In the genomic region with DNA sequence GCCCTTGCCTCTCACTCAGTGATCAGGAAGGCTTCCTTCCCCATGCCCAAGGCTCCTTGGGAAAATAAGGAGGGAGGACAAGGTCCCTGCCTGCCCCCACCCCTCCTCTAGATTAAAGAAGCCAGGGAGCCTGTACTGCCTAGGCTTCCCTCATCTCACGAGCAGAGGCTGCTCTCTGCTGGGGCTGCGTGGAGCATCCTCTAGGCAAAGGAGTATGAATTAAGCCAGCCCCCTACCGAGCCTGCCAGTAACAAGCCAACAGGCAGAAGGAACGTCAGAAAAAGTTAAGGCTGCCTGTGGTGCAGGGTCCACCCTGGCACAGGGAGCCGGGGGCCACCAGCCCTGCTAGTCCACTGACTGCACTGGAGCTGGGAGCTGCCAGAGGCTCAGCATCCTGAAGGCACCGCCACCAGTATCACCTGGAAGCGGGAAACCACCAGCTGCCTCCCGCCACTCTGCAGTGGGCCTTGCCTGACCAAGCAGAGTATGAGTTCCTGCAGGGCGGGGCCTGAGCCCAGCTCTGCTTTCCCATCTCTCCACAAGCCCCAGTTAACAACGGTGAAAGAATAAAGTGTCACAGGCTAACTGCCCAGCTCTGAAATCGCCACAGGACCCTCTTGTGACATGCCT, we compare ENCODE assay signal across 12 cellular contexts. TPM values are rescaled to one million over a fixed set of nuclear protein-coding genes. Genes with fewer than 3 reads are reported as not detected.
DNase-seq lines count a peak whose midpoint lies in the region; ATAC-seq and TF ChIP-seq lines count a peak whose summit lies in the region.
"Had no signal": no experiment of that assay in that cellular context is flagged by ENCODE, and none has a peak within 500 bp of the region (broad histone marks: within the 10 kb centered on the region; RNA-seq: fewer than 3 reads in every experiment).

No MANE protein-coding gene starts in this region.

- CTCF ChIA-PET in WTC11 (lab: Charles Lee): interaction anchor here (0.6 to 5.7 kb wide), 5 partner anchors 24 to 205 kb away, joined by 3 to 41 read pairs (median 4); partner anchors contain the start of genes EHD2 and KPTN

- 78 to 80% methylated on average over 11 of the region's 11 CpGs for WGBS in lung, 2 donors

- no peaks in the 10 kb centered on the region for H3K9me3 Mint-ChIP-seq in WTC11

- DNase-seq in cardiac muscle cell (ENCODE audit: low read depth in 1 of 2, low spot score in 1 of 2) (no peak), Right ventricle myocardium inferior (ENCODE audit: missing footprints) (no peak), WTC11 (ENCODE audit: low spot score) (no peak), lung (ENCODE audit: low spot score) (no peak), lower lobe of right lung (no peak), globus pallidus (ENCODE audit: low spot score) (no peak)
- DNase-seq in stimulated activated CD4-positive, alpha-beta T cell treated with anti-CD3 and anti-CD28 coated beads, Interleukin-4, amount 100 ng/mL, for 24 hours: no peak
- DNase-seq: dermis blood vessel endothelial cell; GOT3; naive thymus-derived CD4-positive, alpha-beta T cell; NCI-H510A treated with DMSO at 0.1 percent for 48 hours had no signal

- no peaks in the 10 kb centered on the region for H3K4me1 ChIP-seq in cardiac muscle cell (ENCODE audit: low read depth)
- H3K4me1 ChIP-seq in lung (ENCODE audit: control insufficient read depth in 2 of 2, insufficient read depth in 2 of 2, low read length in 2 of 2): peaks cover 38 to 49% of the 10 kb centered on the region in 2 donors
- H3K4me1 ChIP-seq in lower lobe of right lung: peaks cover 70% of the 10 kb centered on the region

- peaks cover 6% of the 10 kb centered on the region for H3K4me1 Mint-ChIP-seq in WTC11

- no peaks in the 10 kb centered on the region for H3K27me3 ChIP-seq in cardiac muscle cell
- H3K27me3 ChIP-seq in lung (ENCODE audit: control insufficient read depth, insufficient read depth): no peaks in the 10 kb centered on the region
- no peaks in the 10 kb centered on the region for H3K27me3 ChIP-seq in lower lobe of right lung (ENCODE audit: low read depth)

- no peak overlapping the region for H3K4me3 Mint-ChIP-seq in WTC11
- H3K4me3 Mint-ChIP-seq: naive thymus-derived CD4-positive, alpha-beta T cell had no signal

- POLR2A ChIA-PET in WTC11 (lab: Charles Lee): no interaction called here

- no peak for ATAC-seq in Right ventricle myocardium inferior
- peak; percentile 61 for ATAC-seq in WTC11
- no peak for ATAC-seq in lung (ENCODE audit: insufficient read depth, low FRiP score)
- no peak for ATAC-seq in lower lobe of right lung
- ATAC-seq: naive thymus-derived CD4-positive, alpha-beta T cell had no signal

- H3K36me3 Mint-ChIP-seq in WTC11: no peaks in the 10 kb centered on the region

- H3K27ac Mint-ChIP-seq in WTC11: no peak overlapping the region

- H3K27ac ChIP-seq in cardiac muscle cell (peak overlapping the region; percentile 80), lung (ENCODE audit: low read depth in 1 of 2, low read length in 1 of 2) (peak overlapping the region; percentile 4 to 16), temporal lobe (ENCODE audit: low read depth, low read length) (peak overlapping the region; percentile 22), lower lobe of right lung (no peak overlapping the region)

- H3K27me3 Mint-ChIP-seq in WTC11 (ENCODE audit: low read depth): no peaks in the 10 kb centered on the region
- H3K27me3 Mint-ChIP-seq: naive thymus-derived CD4-positive, alpha-beta T cell had no signal

- no peak for TF ChIP-seq CTCF in cardiac muscle cell (IDR thresholded peaks at IDR 0.05; ENCODE audit: low read depth, low read length)
- no peak for TF ChIP-seq CTCF in WTC11 (IDR thresholded peaks at IDR 0.05)
- no peak for TF ChIP-seq CTCF in lung (IDR thresholded peaks at IDR 0.05; ENCODE audit: control extremely low read depth, extremely low read depth)
- TF ChIP-seq CTCF in lower lobe of right lung (IDR thresholded peaks at IDR 0.05): no peak

- intact Hi-C loops in Right ventricle myocardium inferior (cut with DNase I) (no loop called here), lower lobe of right lung (cut with DNase I) (no loop called here)

- H3K9me3 ChIP-seq in cardiac muscle cell (ENCODE audit: low read depth) (no peaks in the 10 kb centered on the region), lung (ENCODE audit: control insufficient read depth in 2 of 2, insufficient read depth in 1 of 2, low read length in 1 of 2) (no peaks in the 10 kb centered on the region), lower lobe of right lung (no peaks in the 10 kb centered on the region)

- H3K4me3 ChIP-seq in cardiac muscle cell (no peak overlapping the region), lung (no peak overlapping the region), lower lobe of right lung (no peak overlapping the region)

- H3K36me3 ChIP-seq in cardiac muscle cell (no peaks in the 10 kb centered on the region), lung (ENCODE audit: control insufficient read depth in 2 of 2, insufficient read depth in 2 of 2, low read length in 2 of 2) (peaks cover 4 to 22% of the 10 kb centered on the region in 2 donors), lower lobe of right lung (peaks cover 38% of the 10 kb centered on the region)

TF ChIP-seq in WTC11, 78 proteins besides CTCF, POLR2A, EP300 and RAD21 (continues in another document):
- TF ChIP-seq, protein P1, sequence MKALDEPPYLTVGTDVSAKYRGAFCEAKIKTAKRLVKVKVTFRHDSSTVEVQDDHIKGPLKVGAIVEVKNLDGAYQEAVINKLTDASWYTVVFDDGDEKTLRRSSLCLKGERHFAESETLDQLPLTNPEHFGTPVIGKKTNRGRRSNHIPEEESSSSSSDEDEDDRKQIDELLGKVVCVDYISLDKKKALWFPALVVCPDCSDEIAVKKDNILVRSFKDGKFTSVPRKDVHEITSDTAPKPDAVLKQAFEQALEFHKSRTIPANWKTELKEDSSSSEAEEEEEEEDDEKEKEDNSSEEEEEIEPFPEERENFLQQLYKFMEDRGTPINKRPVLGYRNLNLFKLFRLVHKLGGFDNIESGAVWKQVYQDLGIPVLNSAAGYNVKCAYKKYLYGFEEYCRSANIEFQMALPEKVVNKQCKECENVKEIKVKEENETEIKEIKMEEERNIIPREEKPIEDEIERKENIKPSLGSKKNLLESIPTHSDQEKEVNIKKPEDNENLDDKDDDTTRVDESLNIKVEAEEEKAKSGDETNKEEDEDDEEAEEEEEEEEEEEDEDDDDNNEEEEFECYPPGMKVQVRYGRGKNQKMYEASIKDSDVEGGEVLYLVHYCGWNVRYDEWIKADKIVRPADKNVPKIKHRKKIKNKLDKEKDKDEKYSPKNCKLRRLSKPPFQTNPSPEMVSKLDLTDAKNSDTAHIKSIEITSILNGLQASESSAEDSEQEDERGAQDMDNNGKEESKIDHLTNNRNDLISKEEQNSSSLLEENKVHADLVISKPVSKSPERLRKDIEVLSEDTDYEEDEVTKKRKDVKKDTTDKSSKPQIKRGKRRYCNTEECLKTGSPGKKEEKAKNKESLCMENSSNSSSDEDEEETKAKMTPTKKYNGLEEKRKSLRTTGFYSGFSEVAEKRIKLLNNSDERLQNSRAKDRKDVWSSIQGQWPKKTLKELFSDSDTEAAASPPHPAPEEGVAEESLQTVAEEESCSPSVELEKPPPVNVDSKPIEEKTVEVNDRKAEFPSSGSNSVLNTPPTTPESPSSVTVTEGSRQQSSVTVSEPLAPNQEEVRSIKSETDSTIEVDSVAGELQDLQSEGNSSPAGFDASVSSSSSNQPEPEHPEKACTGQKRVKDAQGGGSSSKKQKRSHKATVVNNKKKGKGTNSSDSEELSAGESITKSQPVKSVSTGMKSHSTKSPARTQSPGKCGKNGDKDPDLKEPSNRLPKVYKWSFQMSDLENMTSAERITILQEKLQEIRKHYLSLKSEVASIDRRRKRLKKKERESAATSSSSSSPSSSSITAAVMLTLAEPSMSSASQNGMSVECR (CRISPR knock-in tag; IDR thresholded peaks at IDR 0.05; ENCODE audit: borderline replicate concordance): no peak
- no peak for TF ChIP-seq ETV6 (CRISPR knock-in tag; IDR thresholded peaks at IDR 0.05)
- no peak for TF ChIP-seq GRHL2 (CRISPR knock-in tag; IDR thresholded peaks at IDR 0.05; ENCODE audit: insufficient replicate concordance, severe bottlenecking)
- no peak for TF ChIP-seq ZNF138 (CRISPR knock-in tag; conservative IDR thresholded peaks at IDR 0.05)
- TF ChIP-seq ZNF416 (CRISPR knock-in tag; IDR thresholded peaks at IDR 0.05): no peak
- no peak for TF ChIP-seq ESRRA (CRISPR knock-in tag; IDR thresholded peaks at IDR 0.05; ENCODE audit: borderline replicate concordance)

RNA-seq across cellular contexts. Expression of gene NAPA, which starts 6.8 kb away (rescaled TPM):
- total RNA-seq in cardiac muscle cell (62.5 and 108 TPM in 2 replicates), Right ventricle myocardium inferior (119 TPM), WTC11 (2021) (58.4 to 66.8 TPM (median 61.3 TPM) in 3 replicates), lung (100 to 1,000 TPM in 1 of 2 donors, 10 to 100 TPM in 1; 65.7 to 140 TPM), temporal lobe (34.4 TPM), lower lobe of right lung (115 TPM)
- polyA plus RNA-seq in cardiac muscle cell (123 and 173 TPM in 2 replicates), lung (100 to 1,000 TPM; 120 to 128 TPM)

RNA-seq across cellular contexts. Expression of gene KPTN, which starts 24.0 kb away (rescaled TPM):
- total RNA-seq in cardiac muscle cell (10.2 and 10.4 TPM in 2 replicates), Right ventricle myocardium inferior (9.1 TPM), WTC11 (2021) (24.5 to 30.2 TPM (median 29.5 TPM) in 3 replicates), lung (10 to 100 TPM in 1 of 2 donors, 1 to 10 TPM in 1; 4.6 to 13.6 TPM), temporal lobe (5.7 TPM), lower lobe of right lung (14.5 TPM)
- polyA plus RNA-seq in cardiac muscle cell (15.5 and 20.6 TPM in 2 replicates), lung (10 to 100 TPM; 12.1 to 15.7 TPM)

RNA-seq across cellular contexts. Expression of gene SLC8A2, which starts 36.3 kb away (rescaled TPM):
- total RNA-seq in cardiac muscle cell (3.7 and 4.6 TPM in 2 replicates), Right ventricle myocardium inferior (0.46 TPM), WTC11 (2021) (6.5 to 8.5 TPM (median 6.8 TPM) in 3 replicates), lung (under 1 TPM; 0.15 to 0.26 TPM), temporal lobe (37.4 TPM), lower lobe of right lung (0.27 TPM)
- polyA plus RNA-seq in cardiac muscle cell (0.67 and 0.99 TPM in 2 replicates), lung (under 1 TPM; 0.10 to 0.14 TPM)
- polyA plus RNA-seq: naive thymus-derived CD4-positive, alpha-beta T cell had no signal
